Comparison of ENCODE assay signal across 1 cellular context in the genomic region with DNA sequence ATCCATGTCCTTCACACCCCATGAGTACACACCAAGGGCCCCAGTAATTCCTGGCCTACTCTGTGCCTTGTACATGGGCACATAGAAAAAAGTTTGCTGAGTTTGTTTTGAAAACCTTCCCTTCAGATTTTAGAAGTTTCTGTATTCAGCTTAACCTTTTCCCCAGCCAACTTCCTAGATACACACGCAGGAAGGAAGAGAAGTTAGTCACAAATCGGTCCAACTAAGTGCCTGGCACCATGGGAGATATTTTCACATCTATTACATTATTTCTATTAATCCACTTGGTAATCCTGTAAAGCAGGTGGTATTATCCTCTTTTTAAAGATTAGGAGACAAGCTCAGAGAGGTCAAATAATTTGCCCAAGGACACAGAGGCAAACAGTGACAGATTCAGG.
TF ChIP-seq lines count a peak whose summit lies in the region.

No MANE protein-coding gene starts in this region.

TF ChIP-seq in GM12878, 131 proteins besides CTCF, POLR2A, EP300 and RAD21 (continued from another document):
- TF ChIP-seq KLF5 (IDR thresholded peaks at IDR 0.05; ENCODE audit: partially characterized antibody) (no peak), ZNF217 (IDR thresholded peaks at IDR 0.05) (no peak), IKZF2 (IDR thresholded peaks at IDR 0.05) (no peak), BACH1 (IDR thresholded peaks at IDR 0.05; ENCODE audit: borderline replicate concordance) (no peak), POLR2AphosphoS2 (IDR thresholded peaks at IDR 0.05; ENCODE audit: low read depth, low read length) (no peak), BRCA1 (IDR thresholded peaks at IDR 0.05; ENCODE audit: low read depth, low read length) (no peak), MYB (IDR thresholded peaks at IDR 0.05; ENCODE audit: borderline replicate concordance, low read depth, low read length) (no peak), CBX3 (IDR thresholded peaks at IDR 0.05; ENCODE audit: borderline replicate concordance, low read depth) (no peak), RB1 (IDR thresholded peaks at IDR 0.05; ENCODE audit: borderline replicate concordance) (no peak), NKRF (conservative IDR thresholded peaks at IDR 0.05) (no peak), HDAC6 (IDR thresholded peaks at IDR 0.05; ENCODE audit: unreplicated experiment) (no peak), TARDBP (IDR thresholded peaks at IDR 0.05; ENCODE audit: borderline replicate concordance) (no peak)
- TF ChIP-seq, protein P1, sequence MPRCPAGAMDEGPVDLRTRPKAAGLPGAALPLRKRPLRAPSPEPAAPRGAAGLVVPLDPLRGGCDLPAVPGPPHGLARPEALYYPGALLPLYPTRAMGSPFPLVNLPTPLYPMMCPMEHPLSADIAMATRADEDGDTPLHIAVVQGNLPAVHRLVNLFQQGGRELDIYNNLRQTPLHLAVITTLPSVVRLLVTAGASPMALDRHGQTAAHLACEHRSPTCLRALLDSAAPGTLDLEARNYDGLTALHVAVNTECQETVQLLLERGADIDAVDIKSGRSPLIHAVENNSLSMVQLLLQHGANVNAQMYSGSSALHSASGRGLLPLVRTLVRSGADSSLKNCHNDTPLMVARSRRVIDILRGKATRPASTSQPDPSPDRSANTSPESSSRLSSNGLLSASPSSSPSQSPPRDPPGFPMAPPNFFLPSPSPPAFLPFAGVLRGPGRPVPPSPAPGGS (IDR thresholded peaks at IDR 0.05; ENCODE audit: borderline replicate concordance, insufficient read depth, low read depth, low read length, poor library complexity, severe bottlenecking): no peak
